11 cellular contexts compared by ENCODE assay signal in the genomic region with DNA sequence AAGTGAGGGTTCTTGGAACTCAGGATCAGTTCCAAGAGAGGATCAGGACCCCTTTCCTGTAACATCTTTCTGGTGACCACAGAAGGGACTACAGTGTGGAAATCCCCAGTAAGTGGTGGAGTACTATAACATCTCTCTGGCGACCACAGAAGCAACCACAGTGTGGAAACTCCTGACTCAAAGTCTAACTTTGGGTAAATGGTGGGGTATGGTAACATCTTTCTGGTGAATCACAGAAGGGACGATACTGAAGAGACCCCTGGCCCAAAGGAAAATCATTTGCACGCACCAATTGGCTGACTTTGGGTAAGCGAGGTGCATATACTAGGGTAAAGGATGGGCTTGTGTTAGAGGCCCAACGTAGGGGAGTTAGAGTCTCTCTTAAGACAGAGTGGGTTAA.
DNase-seq lines count a peak whose midpoint lies in the region; ATAC-seq lines count a peak whose summit lies in the region.
"Had no signal": no experiment of that assay in that cellular context is flagged by ENCODE, and none has a peak within 500 bp of the region (broad histone marks: within the 10 kb centered on the region; RNA-seq: fewer than 3 reads in every experiment).

No MANE protein-coding gene starts in this region.

- ATAC-seq in GM21723 (IDR thresholded peaks at IDR 0.05; ENCODE audit: unreplicated experiment) (peak; percentile 83), HG03442 (IDR thresholded peaks at IDR 0.05; ENCODE audit: unreplicated experiment) (peak; percentile 98)
- ATAC-seq: activated CD4-positive, CD25-positive, alpha-beta regulatory T cell treated with anti-CD3 and anti-CD28 coated beads, Interleukin-2, amount 50 U/mL, for 24 hours had no signal

- DNase-seq in activated CD4-positive, alpha-beta T cell treated with anti-CD3 and anti-CD28 coated beads, Interleukin-2, amount 50 U/mL, for 48 hours: peak; percentile 3
- DNase-seq in activated CD4-positive, alpha-beta T cell treated with anti-CD3 and anti-CD28 coated beads for 1 hour: no peak
- DNase-seq in kidney tubule cell (ENCODE audit: low spot score) (peak; percentile 4), retina (no peak), EL (no peak), NCI-H82 (lab: John Stamatoyannopoulos, UW) (no peak)
- DNase-seq: mesenchymal stem cell, NCI-H1436 treated with DMSO at 0.1 percent for 48 hours had no signal

Comparison
In these comparisons a context has a peak if more than half of its experiments do, and no peak if none do; other contexts are left out.
1. DNase-seq: peak in activated CD4-positive, alpha-beta T cell treated with anti-CD3 and anti-CD28 coated beads, Interleukin-2, amount 50 U/mL, for 48 hours (2 of 2) and kidney tubule cell (single experiment); none in activated CD4-positive, alpha-beta T cell treated with anti-CD3 and anti-CD28 coated beads for 1 hour (single experiment), retina (single experiment), EL (single experiment) and NCI-H82 (single experiment).